In the genomic region with DNA sequence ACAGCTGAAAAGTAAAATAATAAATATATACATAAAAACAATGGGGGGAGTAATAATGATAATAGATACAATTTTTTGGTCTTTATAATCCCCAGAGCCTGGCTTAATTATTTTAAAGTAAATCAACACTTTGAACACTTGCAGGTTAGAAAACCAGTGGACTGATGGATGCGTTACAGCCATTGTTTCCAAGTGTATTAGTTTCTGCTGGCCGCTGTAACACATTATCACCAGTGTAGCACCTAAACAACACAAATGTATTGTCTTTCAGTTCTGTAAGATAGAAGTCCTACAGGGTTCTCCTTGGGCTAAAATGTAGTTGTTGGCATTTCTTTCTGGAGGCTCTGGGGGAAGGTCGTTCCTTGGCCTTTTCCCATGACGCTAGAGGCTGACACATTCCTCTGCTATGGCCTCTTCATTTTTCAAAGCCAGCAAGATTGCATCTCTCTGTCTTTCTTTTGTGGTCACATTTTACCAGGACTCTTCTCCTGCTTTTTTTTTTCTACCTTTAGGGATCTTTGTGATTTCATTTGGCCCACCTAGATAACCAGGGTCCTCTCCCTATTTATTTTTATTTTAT, we compare ENCODE assay signal across 24 cellular contexts.
"Had no signal": no experiment of that assay in that cellular context is flagged by ENCODE, and none has a peak within 500 bp of the region (broad histone marks: within the 10 kb centered on the region; RNA-seq: fewer than 3 reads in every experiment).

No MANE protein-coding gene starts in this region.

- H3K36me3 Mint-ChIP-seq: natural killer cell had no signal

- FAIRE-seq: keratinocyte, urothelium cell line had no signal

- H3K4me1 ChIP-seq: gastrocnemius medialis, psoas muscle, spleen, testis, tibial artery had no signal

- H3K9me3 Mint-ChIP-seq: natural killer cell; stimulated activated memory B cell treated with anti-CD40 and anti-IgM and Interleukin-4, amounts not matched to agents 10 μg/mL and 1 μg/mL and 100 μg/mL, for 72 hours had no signal

- DNase-seq: dorsolateral prefrontal cortex; effector CD4-positive, alpha-beta T cell; foreskin fibroblast; gastrocnemius medialis; head of caudate nucleus; left ventricle myocardium superior; lower lobe of right lung; natural killer cell; occipital lobe; ovary; posterior cingulate gyrus; psoas muscle; right cardiac atrium; spleen; stimulated activated CD4-positive, alpha-beta T cell treated with anti-CD3 and anti-CD28 coated beads, Interleukin-4, amount 100 ng/mL, for 4 hours; stimulated activated naive CD8-positive, alpha-beta T cell treated with anti-CD3 and anti-CD28 coated beads, Interleukin-15, Interleukin-2, amounts not matched to agents 100 U/mL and 50 U/mL, for 24 hours; substantia nigra; testis; tibial artery; upper lobe of left lung had no signal

- H3K36me3 ChIP-seq: gastrocnemius medialis, lower lobe of right lung, ovary, spleen, tibial artery, upper lobe of left lung had no signal

- H3K27ac Mint-ChIP-seq: natural killer cell; stimulated activated memory B cell treated with anti-CD40 and anti-IgM and Interleukin-4, amounts not matched to agents 10 μg/mL and 1 μg/mL and 100 μg/mL, for 72 hours had no signal

- H3K27me3 ChIP-seq: dorsolateral prefrontal cortex, gastrocnemius medialis, ovary, spleen, testis, tibial artery, upper lobe of left lung had no signal

- H3K4me1 Mint-ChIP-seq: natural killer cell had no signal

- H3K4me3 ChIP-seq: dorsolateral prefrontal cortex, gastrocnemius medialis, lower lobe of right lung, ovary, psoas muscle, skin epidermis, spleen, testis, tibial artery, upper lobe of left lung had no signal

- H3K27me3 Mint-ChIP-seq: stimulated activated memory B cell treated with anti-CD40 and anti-IgM and Interleukin-4, amounts not matched to agents 10 μg/mL and 1 μg/mL and 100 μg/mL, for 72 hours had no signal

- H3K27ac ChIP-seq: dorsolateral prefrontal cortex, gastrocnemius medialis, lower lobe of right lung, ovary, psoas muscle, skin epidermis, spleen, testis, tibial artery, upper lobe of left lung had no signal

- H3K9me3 ChIP-seq: gastrocnemius medialis, lower lobe of right lung, ovary, psoas muscle, spleen, testis, tibial artery, upper lobe of left lung had no signal

- H3K4me3 Mint-ChIP-seq: natural killer cell; stimulated activated memory B cell treated with anti-CD40 and anti-IgM and Interleukin-4, amounts not matched to agents 10 μg/mL and 1 μg/mL and 100 μg/mL, for 72 hours had no signal
